22 cellular contexts compared by ENCODE assay signal in genomic region chr11:96315476-96315875, GRCh38. TPM values are rescaled to one million over a fixed set of nuclear protein-coding genes. Genes with fewer than 3 reads are reported as not detected.
DNase-seq lines count a peak whose midpoint lies in the region; ATAC-seq and TF ChIP-seq lines count a peak whose summit lies in the region.
"Had no signal": no experiment of that assay in that cellular context is flagged by ENCODE, and none has a peak within 500 bp of the region (broad histone marks: within the 10 kb centered on the region; RNA-seq: fewer than 3 reads in every experiment).

No MANE protein-coding gene starts in this region.

- intact Hi-C loops in left ventricle myocardium inferior (cut with micrococcal nuclease): no loop called here
- intact Hi-C loops in Right ventricle myocardium superior (cut with DNase I): no loop called here
- intact Hi-C loops in lower lobe of right lung (cut with DNase I): no loop called here

- peaks cover 2% of the 10 kb centered on the region for H3K36me3 Mint-ChIP-seq in T-helper 17 cell (ENCODE audit: low read depth)

- H3K4me1 ChIP-seq in left ventricle myocardium inferior: peaks cover 77% of the 10 kb centered on the region
- peaks cover 100% of the 10 kb centered on the region for H3K4me1 ChIP-seq in lower lobe of right lung
- peaks cover 1% of the 10 kb centered on the region for H3K4me1 ChIP-seq in urinary bladder (ENCODE audit: insufficient read depth)

- H3K4me3 Mint-ChIP-seq in T-helper 17 cell: peak overlapping the region; percentile 15
- H3K4me3 Mint-ChIP-seq: activated B cell treated with CpG ODN at 0.5 μM for 24 hours, neural crest cell had no signal

- H3K27me3 ChIP-seq in left ventricle myocardium inferior (ENCODE audit: low read depth): no peaks in the 10 kb centered on the region
- no peaks in the 10 kb centered on the region for H3K27me3 ChIP-seq in lower lobe of right lung (ENCODE audit: low read depth)
- H3K27me3 ChIP-seq: adrenal gland, dorsolateral prefrontal cortex had no signal

- peak overlapping the region; percentile 89 for H3K27ac Mint-ChIP-seq in T-helper 17 cell
- H3K27ac Mint-ChIP-seq: activated B cell treated with CpG ODN at 0.5 μM for 24 hours; activated T-helper 2 cell treated with anti-CD3 and anti-CD28 coated beads, Interferon-gamma antibody, Interleukin-2, Interleukin-4, amounts not matched to agents 10 μg/mL and 5 μg/mL and 100 μg/mL, durations not matched to agents 14 hours and 24 hours and 36 hours had no signal

- TF ChIP-seq CTCF in left ventricle myocardium inferior (IDR thresholded peaks at IDR 0.05; ENCODE audit: borderline replicate concordance) (no peak), lower lobe of right lung (IDR thresholded peaks at IDR 0.05) (no peak)

- ATAC-seq in Right ventricle myocardium superior (ENCODE audit: poor library complexity) (no peak), T-helper 17 cell (no peak), lower lobe of right lung (no peak), HG03520 (IDR thresholded peaks at IDR 0.05; ENCODE audit: unreplicated experiment) (no peak), GM18498 (IDR thresholded peaks at IDR 0.05; ENCODE audit: unreplicated experiment) (no peak)

- no peaks in the 10 kb centered on the region for H3K27me3 Mint-ChIP-seq in T-helper 17 cell
- H3K27me3 Mint-ChIP-seq: activated B cell treated with CpG ODN at 0.5 μM for 24 hours had no signal

- peaks cover 43% of the 10 kb centered on the region for H3K4me1 Mint-ChIP-seq in T-helper 17 cell

- H3K36me3 ChIP-seq in left ventricle myocardium inferior (no peaks in the 10 kb centered on the region), lower lobe of right lung (no peaks in the 10 kb centered on the region), urinary bladder (ENCODE audit: insufficient read depth) (no peaks in the 10 kb centered on the region)
- H3K36me3 ChIP-seq: adrenal gland, prostate gland had no signal

- no peak for DNase-seq in left ventricle myocardium inferior
- no peak for DNase-seq in Right ventricle myocardium superior
- no peak for DNase-seq in T-helper 17 cell
- DNase-seq in lower lobe of right lung: no peak
- no peak for DNase-seq in kidney glomerular epithelial cell (lab: John Stamatoyannopoulos, UW)
- DNase-seq: ACHN; activated B cell treated with CpG ODN at 0.5 μM for 24 hours; adrenal gland; dorsolateral prefrontal cortex; H7; kidney; midbrain; NCI-H1417 treated with DMSO at 0.1 percent for 48 hours; NCI-H2171 treated with DMSO at 0.1 percent for 48 hours; NCI-H69; stimulated activated CD4-positive, alpha-beta T cell treated with anti-CD3 and anti-CD28 coated beads, Interleukin-2, amount 100 ng/mL, for 48 hours had no signal

- 78% methylated on average over 1 of the region's 1 CpG for WGBS in urinary bladder

- H3K4me3 ChIP-seq in left ventricle myocardium inferior (no peak overlapping the region), lower lobe of right lung (no peak overlapping the region), urinary bladder (ENCODE audit: low read depth, low read length) (no peak overlapping the region)
- H3K4me3 ChIP-seq: adrenal gland, dorsolateral prefrontal cortex, prostate gland had no signal

- H3K9me3 ChIP-seq in left ventricle myocardium inferior (replicated peaks) (no peaks in the 10 kb centered on the region), T-helper 17 cell (ENCODE audit: control insufficient read depth, low read length, poor library complexity, severe bottlenecking) (no peaks in the 10 kb centered on the region), lower lobe of right lung (no peaks in the 10 kb centered on the region)
- H3K9me3 ChIP-seq: adrenal gland, prostate gland had no signal

- peak overlapping the region; percentile 72 for H3K27ac ChIP-seq in left ventricle myocardium inferior (replicated peaks)
- H3K27ac ChIP-seq in lower lobe of right lung: peak overlapping the region; percentile 80
- peak overlapping the region; percentile 3 for H3K27ac ChIP-seq in urinary bladder (ENCODE audit: low read depth)

RNA-seq across cellular contexts. Expression of gene MAML2, which starts 27.5 kb away (rescaled TPM):
- total RNA-seq in left ventricle myocardium inferior: 4.5 TPM
- 4.5 TPM for total RNA-seq in Right ventricle myocardium superior
- total RNA-seq in T-helper 17 cell: 10 to 100 TPM; 29.2 to 34.9 TPM
- total RNA-seq in lower lobe of right lung: 31.5 TPM
- 25.6 TPM for total RNA-seq in urinary bladder
- polyA plus RNA-seq in urinary bladder: 7.9 TPM

Comparison
In these comparisons a context has a peak if more than half of its experiments do, and no peak if none do; other contexts are left out.
1. H3K27ac ChIP-seq: peak in every context shown above with its lines; median percentile 80 in lower lobe of right lung; 72 in left ventricle myocardium inferior; 3 in urinary bladder.